9 cellular contexts compared by ENCODE assay signal in the genomic region with DNA sequence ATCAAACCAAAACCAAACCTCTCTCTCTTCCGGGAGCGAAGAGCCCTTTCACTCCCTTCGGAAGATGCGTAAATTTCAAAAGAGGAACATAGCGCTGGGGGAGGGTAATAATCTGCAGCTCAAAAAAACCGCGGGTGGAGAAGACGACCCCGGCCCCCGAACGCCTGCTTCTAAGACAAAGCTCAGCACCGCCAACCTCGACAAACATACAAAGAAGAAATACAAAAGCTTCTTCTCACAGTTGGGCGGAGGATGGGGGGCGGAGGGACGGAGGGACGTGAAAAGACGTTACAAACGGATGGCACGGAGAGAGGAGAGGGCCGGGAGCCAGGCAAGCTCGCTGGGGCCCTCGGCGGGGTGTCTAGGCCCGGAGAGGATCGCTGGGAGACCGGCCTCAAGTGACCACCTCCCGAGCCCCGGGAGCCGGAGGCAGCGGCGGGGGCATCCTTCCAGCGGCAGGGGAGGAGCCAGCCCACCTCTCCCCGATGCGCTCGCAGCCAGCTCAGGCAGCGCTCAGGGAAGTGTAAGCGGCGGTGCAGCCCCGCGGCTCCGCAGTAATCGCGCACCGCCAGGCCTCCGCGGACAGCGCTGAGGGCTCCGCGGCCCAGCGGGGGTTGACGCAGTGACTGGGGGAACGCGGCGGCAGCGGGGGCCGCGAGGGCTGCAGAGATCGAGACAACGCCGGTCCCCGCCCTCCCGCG. TPM values are rescaled to one million over a fixed set of nuclear protein-coding genes. Genes with fewer than 3 reads are reported as not detected.
DNase-seq lines count a peak whose midpoint lies in the region; FAIRE-seq and TF ChIP-seq lines count a peak whose summit lies in the region.
"Had no signal": no experiment of that assay in that cellular context is flagged by ENCODE, and none has a peak within 500 bp of the region (broad histone marks: within the 10 kb centered on the region; RNA-seq: fewer than 3 reads in every experiment).

No MANE protein-coding gene starts in this region.

- no peak for FAIRE-seq in H54 (lab: Jason Lieb, UNC)
- FAIRE-seq: islet of Langerhans had no signal

- TF ChIP-seq CTCF in breast epithelium (IDR thresholded peaks at IDR 0.05): no peak
- no peak for TF ChIP-seq CTCF in smooth muscle cell (IDR thresholded peaks at IDR 0.05; ENCODE audit: borderline replicate concordance, insufficient read depth, poor library complexity, severe bottlenecking)

- H3K4me1 ChIP-seq in breast epithelium: no peaks in the 10 kb centered on the region
- no peaks in the 10 kb centered on the region for H3K4me1 ChIP-seq in smooth muscle cell (ENCODE audit: low read depth)

- H3K4me2 ChIP-seq in smooth muscle cell: peak overlapping the region; percentile 99

- 0% methylated on average over 31 of the region's 64 CpGs for WGBS in smooth muscle cell (ENCODE audit: low lambda C conversion rate)

- TF ChIP-seq POLR2A in H54 (IDR thresholded peaks at IDR 0.05; ENCODE audit: low read depth, low read length) (peak; percentile 15; the same call in 1 of the 2 replicates), breast epithelium (IDR thresholded peaks at IDR 0.05) (no peak)

- peak overlapping the region; percentile 93 to 100 (median 99) for H3K4me3 ChIP-seq in breast epithelium
- H3K4me3 ChIP-seq in smooth muscle cell: peak overlapping the region; percentile 100

- no peaks in the 10 kb centered on the region for H3K27me3 ChIP-seq in breast epithelium
- no peaks in the 10 kb centered on the region for H3K27me3 ChIP-seq in smooth muscle cell (ENCODE audit: low read depth)

- H3F3A ChIP-seq in smooth muscle cell (ENCODE audit: low read depth): no peaks in the 10 kb centered on the region

- H3K79me2 ChIP-seq in smooth muscle cell (ENCODE audit: low read depth): peaks cover 53% of the 10 kb centered on the region

- peak overlapping the region; percentile 86 for H3K9ac ChIP-seq in smooth muscle cell (ENCODE audit: low read depth)

- H3K27ac ChIP-seq in breast epithelium (peak overlapping the region; percentile 94 to 98), smooth muscle cell (ENCODE audit: low read depth) (peak overlapping the region; percentile 69)

- peak; percentile 3 for DNase-seq in GM04503 (ENCODE audit: low read depth)
- DNase-seq in H54 (ENCODE audit: insufficient read length, low spot score): peak; percentile 56
- peak; percentile 34 for DNase-seq in LHCN-M2 (ENCODE audit: low read depth)
- DNase-seq in T1000 (lab: John Stamatoyannopoulos, UW): peak; percentile 23
- peak; percentile 23 to 54 for DNase-seq in breast epithelium (ENCODE audit: low spot score in 2 of 2)
- peak; percentile 49 for DNase-seq in iris pigment epithelial cell (ENCODE audit: low read depth)
- peak; percentile 30 for DNase-seq in smooth muscle cell (lab: John Stamatoyannopoulos, UW; ENCODE audit: unreplicated experiment)
- no peak for DNase-seq in inferior parietal cortex (ENCODE audit: extremely low spot score)

- H3K36me3 ChIP-seq in breast epithelium (no peaks in the 10 kb centered on the region), smooth muscle cell (ENCODE audit: low read depth) (no peaks in the 10 kb centered on the region)

- peak overlapping the region; percentile 88 for H2AFZ ChIP-seq in smooth muscle cell (ENCODE audit: low read depth)

- H3K9me3 ChIP-seq in breast epithelium (no peaks in the 10 kb centered on the region), smooth muscle cell (replicated peaks; ENCODE audit: low read depth) (no peaks in the 10 kb centered on the region)

- peaks cover 52% of the 10 kb centered on the region for H4K20me1 ChIP-seq in smooth muscle cell (ENCODE audit: low read depth)

- intact Hi-C loops in breast epithelium (cut with DNase I; ENCODE audit: low total_unique reads): no loop called here

RNA-seq across cellular contexts. Expression of a gene that starts 0.8 kb away (rescaled TPM):
- total RNA-seq in LHCN-M2 (2014; rRNA removed) (52.1 and 56.4 TPM in 2 replicates), breast epithelium (10 to 100 TPM; 58.7 to 96.2 (median 85.0) TPM), smooth muscle cell (52.4 and 60.3 TPM in 2 replicates)
- 53.5 TPM for polyA plus RNA-seq in LHCN-M2 (2012)
- polyA plus RNA-seq in smooth muscle cell: 50.2 and 82.8 TPM in 2 replicates
